In genomic region chr15:77673801-77674317, GRCh38 we compare ENCODE assay signal across 29 cellular contexts. TPM values are rescaled to one million over a fixed set of nuclear protein-coding genes. Genes with fewer than 3 reads are reported as not detected.
"Had no signal": no experiment of that assay in that cellular context is flagged by ENCODE, and none has a peak within 500 bp of the region (broad histone marks: within the 10 kb centered on the region; RNA-seq: fewer than 3 reads in every experiment).

No MANE protein-coding gene starts in this region.

- H3K4me3 Mint-ChIP-seq: naive thymus-derived CD4-positive, alpha-beta T cell; nephron; neural progenitor cell; stimulated activated naive CD8-positive, alpha-beta T cell treated with anti-CD3 and anti-CD28 coated beads, Interleukin-15, amount 100 ng/mL, for 72 hours had no signal

- H3K4me1 Mint-ChIP-seq: naive thymus-derived CD4-positive, alpha-beta T cell; stimulated activated naive CD8-positive, alpha-beta T cell treated with anti-CD3 and anti-CD28 coated beads, Interleukin-15, amount 100 ng/mL, for 72 hours had no signal

- H3K27ac Mint-ChIP-seq: naive thymus-derived CD4-positive, alpha-beta T cell; nephron; neural progenitor cell; stimulated activated naive CD8-positive, alpha-beta T cell treated with anti-CD3 and anti-CD28 coated beads, Interleukin-15, amount 100 ng/mL, for 72 hours had no signal

- H3K9me3 Mint-ChIP-seq: naive thymus-derived CD4-positive, alpha-beta T cell; nephron; neural progenitor cell; stimulated activated naive CD8-positive, alpha-beta T cell treated with anti-CD3 and anti-CD28 coated beads, Interleukin-15, amount 100 ng/mL, for 72 hours had no signal

- H3K36me3 ChIP-seq: esophagus muscularis mucosa, heart right ventricle, left lung, neural progenitor cell, prostate gland, right atrium auricular region, thoracic aorta, tibial nerve, upper lobe of left lung, uterus had no signal

- DNase-seq: effector CD8-positive, alpha-beta T cell; foreskin melanocyte; glutamatergic neuron; heart right ventricle; hippocampal formation; left cardiac atrium; left lung; mesenchymal stem cell; midbrain; naive thymus-derived CD4-positive, alpha-beta T cell; stimulated activated CD4-positive, alpha-beta T cell treated with anti-CD3 and anti-CD28 coated beads, Interleukin-12 subunit alpha, Interleukin-12 subunit beta, amount 100 ng/mL, for 4 hours; stimulated activated CD4-positive, alpha-beta T cell treated with anti-CD3 and anti-CD28 coated beads, Interleukin-1b, Interleukin-23, amount 100 ng/mL, for 48 hours; stimulated activated CD4-positive, alpha-beta T cell treated with anti-CD3 and anti-CD28 coated beads, Interleukin-4, amount 100 ng/mL, for 1 hour; stimulated activated CD8-positive, alpha-beta memory T cell treated with anti-CD3 and anti-CD28 coated beads, Interleukin-4, amount 100 ng/mL, for 48 hours; stimulated activated naive CD4-positive, alpha-beta T cell; stimulated activated naive CD8-positive, alpha-beta T cell treated with anti-CD3 and anti-CD28 coated beads, Interleukin-15, amount 100 ng/mL, for 72 hours; upper lobe of left lung; uterus had no signal

- H3K4me1 ChIP-seq: left lung, prostate gland, tibial nerve, upper lobe of left lung, uterus had no signal

- H3K4me3 ChIP-seq: esophagus muscularis mucosa, heart right ventricle, left lung, neural progenitor cell, prostate gland, right atrium auricular region, smooth muscle cell, thoracic aorta, tibial nerve, upper lobe of left lung, uterus had no signal

- H3K27me3 ChIP-seq: neural progenitor cell, right atrium auricular region, upper lobe of left lung, uterus had no signal

- H3K9me3 ChIP-seq: heart right ventricle, left lung, prostate gland, right atrium auricular region, thoracic aorta, upper lobe of left lung, uterus had no signal

- ATAC-seq: heart right ventricle; left cardiac atrium; left lung; naive thymus-derived CD4-positive, alpha-beta T cell; sciatic nerve; stimulated activated naive CD8-positive, alpha-beta T cell treated with anti-CD3 and anti-CD28 coated beads, Interleukin-15, amount 100 ng/mL, for 72 hours had no signal

- H3K27ac ChIP-seq: esophagus muscularis mucosa, heart right ventricle, left lung, neural progenitor cell, prostate gland, thoracic aorta, tibial nerve, upper lobe of left lung, uterus had no signal

- H3K36me3 Mint-ChIP-seq: naive thymus-derived CD4-positive, alpha-beta T cell; neural progenitor cell had no signal

RNA-seq across cellular contexts. Expression of gene LINGO1, which starts 41.1 kb away (rescaled TPM):
- total RNA-seq: epithelial cell of proximal tubule; fibroblast of lung; naive thymus-derived CD4-positive, alpha-beta T cell had no signal
- polyA plus RNA-seq: naive thymus-derived CD4-positive, alpha-beta T cell had no signal
